In genomic region chr7:4138866-4139265, GRCh38 we compare ENCODE assay signal across 35 cellular contexts.
"Had no signal": no experiment of that assay in that cellular context is flagged by ENCODE, and none has a peak within 500 bp of the region (broad histone marks: within the 10 kb centered on the region; RNA-seq: fewer than 3 reads in every experiment).

No MANE protein-coding gene starts in this region.

- H3K4me3 ChIP-seq: adrenal gland, Peyer's patch, SJCRH30, SK-N-MC had no signal

- H3K9ac ChIP-seq: KMS-11 had no signal

- H3K27me3 ChIP-seq: adrenal gland, Peyer's patch, SJCRH30 had no signal

- H3K9me3 ChIP-seq: adrenal gland, Peyer's patch, SJCRH30 had no signal

- FAIRE-seq: bronchial epithelial cell had no signal

- ATAC-seq: activated CD8-positive, alpha-beta memory T cell treated with anti-CD3 and anti-CD28 coated beads, Interleukin-2, amount 10 ng/mL, durations not matched to agents 7 days and 5 days; activated naive CD4-positive, alpha-beta T cell treated with anti-CD3 and anti-CD28 coated beads, Interleukin-2, amount 50 U/mL, for 72 hours; activated T-helper 17 cell treated with anti-CD3 and anti-CD28 coated beads, Interleukin-2, amount 50 U/mL, for 72 hours; PC-3 had no signal

- H3K27ac ChIP-seq: adrenal gland, KMS-11, Peyer's patch, RWPE1, SJCRH30, SK-N-MC, WERI-Rb-1 had no signal

- H3K36me3 ChIP-seq: adrenal gland, Peyer's patch, SJCRH30 had no signal

- DNase-seq: activated CD4-positive, alpha-beta memory T cell treated with anti-CD3 and anti-CD28 coated beads, Interleukin-2, amount 10 ng/mL, durations not matched to agents 7 days and 5 days; activated CD4-positive, alpha-beta T cell treated with anti-CD3 and anti-CD28 coated beads for 1 hour; activated CD4-positive, alpha-beta T cell treated with anti-CD3 and anti-CD28 coated beads for 48 hours; activated CD4-positive, CD25-positive, alpha-beta regulatory T cell; activated CD8-positive, alpha-beta memory T cell treated with anti-CD3 and anti-CD28 coated beads for 24 hours; activated CD8-positive, alpha-beta memory T cell treated with anti-CD3 and anti-CD28 coated beads, Interleukin-2, amount 10 ng/mL, durations not matched to agents 7 days and 5 days; activated CD8-positive, alpha-beta memory T cell treated with anti-CD3 and anti-CD28 coated beads, Interleukin-2, amount 50 U/mL, for 48 hours; activated gamma-delta T cell treated with Interleukin-2 at 50 U/mL for 16 hours; activated naive CD4-positive, alpha-beta T cell treated with anti-CD3 and anti-CD28 coated beads for 36 hours; activated T-cell treated with anti-CD3 and anti-CD28 coated beads, Interleukin-2, amount 50 U/mL, for 48 hours; adrenal gland; caudate nucleus; MM.1S; MV-4-11; NCI-H1092; NCI-H1436 treated with DMSO at 0.1 percent for 48 hours; NCI-H1694 treated with DMSO at 0.1 percent for 48 hours; NCI-H2029; NCI-H2171; NCI-H510A; NCI-H526; NCI-H748 treated with DMSO at 0.1 percent for 48 hours; NK-92 treated with Interleukin-12 subunit alpha and Interleukin-12 subunit beta, amount 100 ng/mL, for 24 hours; PC-3; Right ventricle myocardium superior; SJCRH30; T1000; WERI-Rb-1 had no signal

- H3K4me2 ChIP-seq: KMS-11 had no signal

- H3K4me1 ChIP-seq: adrenal gland, Peyer's patch, SJCRH30 had no signal
